In the genomic region with DNA sequence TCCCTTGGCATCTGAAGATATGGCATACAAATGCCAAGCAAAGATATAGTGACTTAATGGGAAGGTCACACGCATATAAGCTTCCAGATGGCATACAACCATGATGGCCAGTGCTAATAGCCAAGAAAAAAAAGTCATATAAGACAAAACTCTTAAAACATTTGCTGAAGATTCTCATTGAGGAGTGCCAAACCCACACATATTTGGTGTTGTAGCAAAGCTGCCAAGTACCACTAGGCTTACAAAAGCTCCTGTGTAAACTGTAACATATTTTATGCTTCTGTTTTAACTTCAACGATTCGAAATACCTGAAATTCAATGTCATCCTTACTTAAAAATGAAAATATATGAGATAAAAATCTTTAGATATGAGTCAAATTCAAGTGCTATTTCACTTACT, we compare ENCODE assay signal across 1 cellular context.
TF ChIP-seq lines count a peak whose summit lies in the region.

No MANE protein-coding gene starts in this region.

TF ChIP-seq in IMR-90, 13 proteins besides CTCF, POLR2A, EP300 and RAD21:
- TF ChIP-seq BHLHE40 (IDR thresholded peaks at IDR 0.05; ENCODE audit: low read depth, low read length) (no peak), NFE2L2 (IDR thresholded peaks at IDR 0.05; ENCODE audit: low read depth, low read length) (no peak), CEBPB (IDR thresholded peaks at IDR 0.05; ENCODE audit: low read depth, low read length) (no peak), MAFK (IDR thresholded peaks at IDR 0.05; ENCODE audit: low read depth, low read length) (no peak), MAZ (IDR thresholded peaks at IDR 0.05; ENCODE audit: borderline replicate concordance, low read depth, low read length) (no peak), MXI1 (IDR thresholded peaks at IDR 0.05; ENCODE audit: borderline replicate concordance, low read depth, low read length) (no peak), RFX5 (IDR thresholded peaks at IDR 0.05; ENCODE audit: low read depth, low read length) (no peak), RCOR1 (IDR thresholded peaks at IDR 0.05; ENCODE audit: insufficient replicate concordance, low read length) (no peak)
